Comparison of ENCODE assay signal across 22 cellular contexts in the genomic region with DNA sequence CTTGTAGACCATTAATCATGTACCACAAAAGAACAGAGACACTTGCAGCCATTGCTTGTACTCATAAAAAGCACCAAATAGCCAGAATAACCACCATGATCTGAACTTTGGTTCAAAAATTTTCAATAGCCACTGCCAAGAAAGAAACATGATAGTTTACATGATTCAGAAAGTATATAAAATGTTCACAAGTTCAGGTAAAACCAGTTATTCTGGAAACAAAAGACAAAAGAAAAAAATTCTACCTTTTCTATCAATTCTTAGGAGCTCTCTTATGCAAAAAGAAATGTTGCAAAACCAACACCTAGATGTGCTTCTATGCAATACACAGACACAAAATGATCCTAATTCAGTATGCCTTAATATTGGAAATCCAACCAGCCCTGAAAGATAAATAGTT.
"Had no signal": no experiment of that assay in that cellular context is flagged by ENCODE, and none has a peak within 500 bp of the region (broad histone marks: within the 10 kb centered on the region; RNA-seq: fewer than 3 reads in every experiment).

No MANE protein-coding gene starts in this region.

- H3K36me3 ChIP-seq: brain microvascular endothelial cell had no signal

- DNase-seq: activated CD4-positive, alpha-beta T cell treated with anti-CD3 and anti-CD28 coated beads for 4 hours; activated CD8-positive, alpha-beta memory T cell treated with anti-CD3 and anti-CD28 coated beads, Interleukin-2, amount 50 U/mL, for 4 hours; activated CD8-positive, alpha-beta T cell treated with anti-CD3 and anti-CD28 coated beads for 36 hours; activated gamma-delta T cell treated with Interleukin-2 at 50 U/mL for 16 hours; activated naive CD4-positive, alpha-beta T cell treated with anti-CD3 and anti-CD28 coated beads, Interleukin-2, amount 10 ng/mL, durations not matched to agents 7 days and 5 days; activated naive CD8-positive, alpha-beta T cell treated with anti-CD3 and anti-CD28 coated beads for 36 hours; activated T-cell treated with anti-CD3 and anti-CD28 coated beads, Interleukin-2, amount 50 U/mL, for 72 hours; brain microvascular endothelial cell; caudate nucleus; Kasumi-1; NCI-H1048; NCI-H146; NCI-H187 treated with DMSO at 0.1 percent for 48 hours; NCI-H2081 treated with DMSO at 0.1 percent for 48 hours; NCI-H2171; NCI-H345; NCI-H510A; NCI-H526 treated with DMSO at 0.1 percent for 48 hours had no signal

- H3K27me3 Mint-ChIP-seq: activated CD8-positive, alpha-beta T cell treated with anti-CD3 and anti-CD28 coated beads for 36 hours; activated naive CD4-positive, alpha-beta T cell treated with anti-CD3 and anti-CD28 coated beads, Interleukin-2, amount 10 ng/mL, durations not matched to agents 7 days and 5 days; activated naive CD8-positive, alpha-beta T cell treated with anti-CD3 and anti-CD28 coated beads for 36 hours had no signal

- H3K4me1 Mint-ChIP-seq: activated naive CD4-positive, alpha-beta T cell treated with anti-CD3 and anti-CD28 coated beads, Interleukin-2, amount 10 ng/mL, durations not matched to agents 7 days and 5 days; activated naive CD8-positive, alpha-beta T cell treated with anti-CD3 and anti-CD28 coated beads for 36 hours had no signal

- H3K4me3 Mint-ChIP-seq: activated CD8-positive, alpha-beta T cell treated with anti-CD3 and anti-CD28 coated beads for 36 hours; activated naive CD4-positive, alpha-beta T cell treated with anti-CD3 and anti-CD28 coated beads, Interleukin-2, amount 10 ng/mL, durations not matched to agents 7 days and 5 days; activated naive CD8-positive, alpha-beta T cell treated with anti-CD3 and anti-CD28 coated beads for 36 hours; activated T-cell treated with anti-CD3 and anti-CD28 coated beads, Interleukin-2, amount 50 U/mL, for 72 hours; T-helper 2 cell treated with Interferon-gamma antibody and Interleukin-4, amounts not matched to agents 5 μg/mL and 100 μg/mL, for 36 hours had no signal

- H3K9me3 Mint-ChIP-seq: activated naive CD4-positive, alpha-beta T cell treated with anti-CD3 and anti-CD28 coated beads, Interleukin-2, amount 10 ng/mL, durations not matched to agents 7 days and 5 days; activated naive CD8-positive, alpha-beta T cell treated with anti-CD3 and anti-CD28 coated beads for 36 hours; activated T-helper 2 cell treated with anti-CD3 and anti-CD28 coated beads, Interferon-gamma antibody, Interleukin-2, Interleukin-4, amounts not matched to agents 10 μg/mL and 5 μg/mL and 100 μg/mL, durations not matched to agents 14 hours and 24 hours and 36 hours had no signal

- H3K27me3 ChIP-seq: brain microvascular endothelial cell had no signal

- H3K27ac Mint-ChIP-seq: activated CD8-positive, alpha-beta T cell treated with anti-CD3 and anti-CD28 coated beads for 36 hours; activated naive CD4-positive, alpha-beta T cell treated with anti-CD3 and anti-CD28 coated beads, Interleukin-2, amount 10 ng/mL, durations not matched to agents 7 days and 5 days; activated naive CD8-positive, alpha-beta T cell treated with anti-CD3 and anti-CD28 coated beads for 36 hours; activated T-cell treated with anti-CD3 and anti-CD28 coated beads, Interleukin-2, amount 50 U/mL, for 72 hours; activated T-helper 2 cell treated with anti-CD3 and anti-CD28 coated beads, Interferon-gamma antibody, Interleukin-2, Interleukin-4, amounts not matched to agents 10 μg/mL and 5 μg/mL and 100 μg/mL, durations not matched to agents 14 hours and 24 hours and 36 hours; T-helper 2 cell treated with Interferon-gamma antibody and Interleukin-4, amounts not matched to agents 5 μg/mL and 100 μg/mL, for 36 hours had no signal

- H3K27ac ChIP-seq: brain microvascular endothelial cell, SK-N-MC had no signal

- H3K4me3 ChIP-seq: K562, SK-N-MC had no signal

- H3K36me3 Mint-ChIP-seq: activated naive CD4-positive, alpha-beta T cell treated with anti-CD3 and anti-CD28 coated beads, Interleukin-2, amount 10 ng/mL, durations not matched to agents 7 days and 5 days; activated naive CD8-positive, alpha-beta T cell treated with anti-CD3 and anti-CD28 coated beads for 36 hours had no signal
